In the genomic region with DNA sequence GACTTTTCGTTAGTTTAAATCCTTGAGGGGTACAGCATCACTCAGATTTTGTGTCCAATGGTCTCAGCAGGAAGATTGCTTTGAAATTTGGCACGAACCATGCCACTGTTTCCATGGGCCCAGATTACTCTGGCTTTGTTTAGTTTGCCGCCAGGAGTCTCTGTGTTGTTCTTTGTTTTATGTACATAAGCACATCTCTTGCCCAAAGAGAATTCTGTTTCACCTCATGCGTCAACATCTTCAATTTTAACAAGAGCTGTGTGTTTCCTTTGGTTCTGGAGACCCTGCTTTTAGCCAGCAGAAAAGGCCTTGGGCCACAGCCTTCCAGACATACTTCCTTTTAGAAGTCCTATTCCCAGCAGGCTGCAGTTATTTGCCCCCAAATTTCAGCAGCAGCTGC, we compare ENCODE assay signal across 17 cellular contexts.
DNase-seq lines count a peak whose midpoint lies in the region; ATAC-seq and TF ChIP-seq lines count a peak whose summit lies in the region.
"Had no signal": no experiment of that assay in that cellular context is flagged by ENCODE, and none has a peak within 500 bp of the region (broad histone marks: within the 10 kb centered on the region; RNA-seq: fewer than 3 reads in every experiment).

No MANE protein-coding gene starts in this region.

- H3K4me1 ChIP-seq in colonic mucosa: no peaks in the 10 kb centered on the region
- H3K4me1 ChIP-seq: adrenal gland had no signal

- peak; percentile 42 for DNase-seq in NCI-H1436 (lab: John Stamatoyannopoulos, UW)
- DNase-seq in NCI-H1436 treated with DMSO at 0.1 percent for 48 hours (lab: John Stamatoyannopoulos, UW): no peak
- DNase-seq in NCI-H748 (lab: John Stamatoyannopoulos, UW; ENCODE audit: unreplicated experiment): peak; percentile 88
- DNase-seq in epithelial cell of esophagus (ENCODE audit: low read depth): no peak
- DNase-seq in colonic mucosa: no peak
- DNase-seq in stimulated activated naive B cell treated with anti-CD40 and anti-IgM and Interleukin-4, amounts not matched to agents 10 μg/mL and 1 μg/mL and 100 μg/mL, for 72 hours: no peak
- no peak for DNase-seq in activated T-helper 2 cell treated with anti-CD3 and anti-CD28 coated beads, Interferon-gamma antibody, Interleukin-2, Interleukin-4, amounts not matched to agents 10 μg/mL and 5 μg/mL and 100 μg/mL, durations not matched to agents 14 hours and 24 hours and 36 hours (ENCODE audit: low spot score)
- DNase-seq: activated CD4-positive, alpha-beta memory T cell treated with anti-CD3 and anti-CD28 coated beads for 36 hours; adrenal gland; CD8-positive, alpha-beta memory T cell; IMR-90; left ventricle myocardium superior; NCI-H524 treated with DMSO at 0.1 percent for 48 hours; PC-3; stimulated activated naive CD4-positive, alpha-beta T cell treated with Interleukin-2 at 50 U/mL for 16 hours had no signal

- no peak overlapping the region for H3K27ac Mint-ChIP-seq in stimulated activated naive B cell treated with anti-CD40 and anti-IgM and Interleukin-4, amounts not matched to agents 10 μg/mL and 1 μg/mL and 100 μg/mL, for 72 hours
- H3K27ac Mint-ChIP-seq in activated T-helper 2 cell treated with anti-CD3 and anti-CD28 coated beads, Interferon-gamma antibody, Interleukin-2, Interleukin-4, amounts not matched to agents 10 μg/mL and 5 μg/mL and 100 μg/mL, durations not matched to agents 14 hours and 24 hours and 36 hours: no peak overlapping the region
- H3K27ac Mint-ChIP-seq: activated CD4-positive, alpha-beta memory T cell treated with anti-CD3 and anti-CD28 coated beads for 36 hours had no signal

- intact Hi-C loops in colonic mucosa (cut with DNase I): no loop called here
- intact Hi-C loops in activated T-helper 2 cell treated with anti-CD3 and anti-CD28 coated beads, Interferon-gamma antibody, Interleukin-2, Interleukin-4, amounts not matched to agents 10 μg/mL and 5 μg/mL and 100 μg/mL, durations not matched to agents 14 hours and 24 hours and 36 hours (cut with micrococcal nuclease): no loop called here

- no peak overlapping the region for H3K4me3 Mint-ChIP-seq in stimulated activated naive B cell treated with anti-CD40 and anti-IgM and Interleukin-4, amounts not matched to agents 10 μg/mL and 1 μg/mL and 100 μg/mL, for 72 hours
- H3K4me3 Mint-ChIP-seq in activated T-helper 2 cell treated with anti-CD3 and anti-CD28 coated beads, Interferon-gamma antibody, Interleukin-2, Interleukin-4, amounts not matched to agents 10 μg/mL and 5 μg/mL and 100 μg/mL, durations not matched to agents 14 hours and 24 hours and 36 hours (ENCODE audit: low read depth): no peak overlapping the region
- H3K4me3 Mint-ChIP-seq: activated CD4-positive, alpha-beta memory T cell treated with anti-CD3 and anti-CD28 coated beads for 36 hours; CD8-positive, alpha-beta memory T cell had no signal

- H3K4me3 ChIP-seq in epithelial cell of esophagus (ENCODE audit: low read length): no peak overlapping the region
- no peak overlapping the region for H3K4me3 ChIP-seq in colonic mucosa
- H3K4me3 ChIP-seq: adrenal gland, SK-N-MC had no signal

- no peak overlapping the region for H3K9ac ChIP-seq in colonic mucosa (ENCODE audit: low read depth in 2 of 2, low read length in 2 of 2)

- peaks cover 20 to 25% of the 10 kb centered on the region in 2 donors for H3K36me3 Mint-ChIP-seq in stimulated activated naive B cell treated with anti-CD40 and anti-IgM and Interleukin-4, amounts not matched to agents 10 μg/mL and 1 μg/mL and 100 μg/mL, for 72 hours
- H3K36me3 Mint-ChIP-seq in activated T-helper 2 cell treated with anti-CD3 and anti-CD28 coated beads, Interferon-gamma antibody, Interleukin-2, Interleukin-4, amounts not matched to agents 10 μg/mL and 5 μg/mL and 100 μg/mL, durations not matched to agents 14 hours and 24 hours and 36 hours (ENCODE audit: low read depth): peaks cover 68% of the 10 kb centered on the region

- no peaks in the 10 kb centered on the region for H3K27me3 ChIP-seq in colonic mucosa
- H3K27me3 ChIP-seq: adrenal gland had no signal

- ATAC-seq in stimulated activated naive B cell treated with anti-CD40 and anti-IgM and Interleukin-4, amounts not matched to agents 10 μg/mL and 1 μg/mL and 100 μg/mL, for 72 hours (replicated peaks): no peak
- ATAC-seq: left ventricle myocardium superior, PC-3 had no signal

- no peaks in the 10 kb centered on the region for H3K36me3 ChIP-seq in colonic mucosa

- TF ChIP-seq CTCF in epithelial cell of esophagus (IDR thresholded peaks at IDR 0.05; ENCODE audit: insufficient read depth, low read depth, low read length, missing control alignments) (peak; percentile 3), colonic mucosa (IDR thresholded peaks at IDR 0.05) (no peak)

- no peaks in the 10 kb centered on the region for H3K9me3 ChIP-seq in colonic mucosa
- H3K9me3 ChIP-seq: adrenal gland had no signal

- no peaks in the 10 kb centered on the region for H3K4me1 Mint-ChIP-seq in stimulated activated naive B cell treated with anti-CD40 and anti-IgM and Interleukin-4, amounts not matched to agents 10 μg/mL and 1 μg/mL and 100 μg/mL, for 72 hours
- H3K4me1 Mint-ChIP-seq in activated T-helper 2 cell treated with anti-CD3 and anti-CD28 coated beads, Interferon-gamma antibody, Interleukin-2, Interleukin-4, amounts not matched to agents 10 μg/mL and 5 μg/mL and 100 μg/mL, durations not matched to agents 14 hours and 24 hours and 36 hours (ENCODE audit: low read depth): peaks cover 13% of the 10 kb centered on the region

- H3K27me3 Mint-ChIP-seq in stimulated activated naive B cell treated with anti-CD40 and anti-IgM and Interleukin-4, amounts not matched to agents 10 μg/mL and 1 μg/mL and 100 μg/mL, for 72 hours: no peaks in the 10 kb centered on the region
- no peaks in the 10 kb centered on the region for H3K27me3 Mint-ChIP-seq in activated T-helper 2 cell treated with anti-CD3 and anti-CD28 coated beads, Interferon-gamma antibody, Interleukin-2, Interleukin-4, amounts not matched to agents 10 μg/mL and 5 μg/mL and 100 μg/mL, durations not matched to agents 14 hours and 24 hours and 36 hours (ENCODE audit: low read depth)
- H3K27me3 Mint-ChIP-seq: activated CD4-positive, alpha-beta memory T cell treated with anti-CD3 and anti-CD28 coated beads for 36 hours; CD8-positive, alpha-beta memory T cell had no signal

- H3K9me3 Mint-ChIP-seq in stimulated activated naive B cell treated with anti-CD40 and anti-IgM and Interleukin-4, amounts not matched to agents 10 μg/mL and 1 μg/mL and 100 μg/mL, for 72 hours: no peaks in the 10 kb centered on the region
- no peaks in the 10 kb centered on the region for H3K9me3 Mint-ChIP-seq in activated T-helper 2 cell treated with anti-CD3 and anti-CD28 coated beads, Interferon-gamma antibody, Interleukin-2, Interleukin-4, amounts not matched to agents 10 μg/mL and 5 μg/mL and 100 μg/mL, durations not matched to agents 14 hours and 24 hours and 36 hours
- H3K9me3 Mint-ChIP-seq: activated CD4-positive, alpha-beta memory T cell treated with anti-CD3 and anti-CD28 coated beads for 36 hours; CD8-positive, alpha-beta memory T cell had no signal

- H3K27ac ChIP-seq in temporal lobe (ENCODE audit: low read depth, low read length): peak overlapping the region; percentile 47
- no peak overlapping the region for H3K27ac ChIP-seq in colonic mucosa
- H3K27ac ChIP-seq: adrenal gland, SK-N-MC had no signal

Comparison
In these comparisons a context has a peak if more than half of its experiments do, and no peak if none do; other contexts are left out.
1. DNase-seq: peak in NCI-H1436 (single experiment) and NCI-H748 (single experiment); none in NCI-H1436 treated with DMSO at 0.1 percent for 48 hours (single experiment), epithelial cell of esophagus (single experiment), colonic mucosa (single experiment), stimulated activated naive B cell treated with anti-CD40 and anti-IgM and Interleukin-4, amounts not matched to agents 10 μg/mL and 1 μg/mL and 100 μg/mL, for 72 hours (single experiment) and activated T-helper 2 cell treated with anti-CD3 and anti-CD28 coated beads, Interferon-gamma antibody, Interleukin-2, Interleukin-4, amounts not matched to agents 10 μg/mL and 5 μg/mL and 100 μg/mL, durations not matched to agents 14 hours and 24 hours and 36 hours (single experiment).